14 cellular contexts compared by ENCODE assay signal in genomic region chr12:56297400-56297799, GRCh38. TPM values are rescaled to one million over a fixed set of nuclear protein-coding genes. Genes with fewer than 3 reads are reported as not detected.
DNase-seq lines count a peak whose midpoint lies in the region; ATAC-seq and TF ChIP-seq lines count a peak whose summit lies in the region.
"Had no signal": no experiment of that assay in that cellular context is flagged by ENCODE, and none has a peak within 500 bp of the region (broad histone marks: within the 10 kb centered on the region; RNA-seq: fewer than 3 reads in every experiment).

No MANE protein-coding gene starts in this region.

- DNase-seq in activated T-cell treated with anti-CD3 and anti-CD28 coated beads, Interleukin-2, amount 50 U/mL, for 24 hours, result no peak
- DNase-seq in activated T-cell treated with anti-CD3 and anti-CD28 coated beads for 4 hours, result no peak
- no peak for DNase-seq in NB4 (ENCODE audit: low read depth)
- DNase-seq in adipocyte (ENCODE audit: low read depth), result no peak
- no peak for DNase-seq in progenitor cell of endocrine pancreas (ENCODE audit: low spot score, unreplicated experiment)
- DNase-seq in GDM1 (lab: John Stamatoyannopoulos, UW), result no peak
- no peak for DNase-seq in ureter (ENCODE audit: low spot score)
- DNase-seq: activated gamma-delta T cell, DMS153, NCI-H146, NCI-H510A treated with DMSO at 0.1 percent for 48 hours, spleen had no signal

- no peaks in the 10 kb centered on the region for H3K27me3 ChIP-seq in adipocyte (replicated peaks; ENCODE audit: control insufficient read depth, insufficient read depth, low read length)
- H3K27me3 ChIP-seq: spleen, vagina had no signal

- H3K36me3 Mint-ChIP-seq in activated T-cell treated with anti-CD3 and anti-CD28 coated beads, Interleukin-2, amount 50 U/mL, for 24 hours (ENCODE audit: low read depth), result peaks cover 82% of the 10 kb centered on the region
- peaks cover 5% of the 10 kb centered on the region for H3K36me3 Mint-ChIP-seq in progenitor cell of endocrine pancreas (ENCODE audit: insufficient read depth)

- H3K4me1 Mint-ChIP-seq in activated T-cell treated with anti-CD3 and anti-CD28 coated beads, Interleukin-2, amount 50 U/mL, for 24 hours (ENCODE audit: low read depth), result peaks cover 63% of the 10 kb centered on the region
- peaks cover 20% of the 10 kb centered on the region for H3K4me1 Mint-ChIP-seq in progenitor cell of endocrine pancreas (ENCODE audit: low read depth)

- no peaks in the 10 kb centered on the region for H3K27me3 Mint-ChIP-seq in activated T-cell treated with anti-CD3 and anti-CD28 coated beads, Interleukin-2, amount 50 U/mL, for 24 hours
- no peaks in the 10 kb centered on the region for H3K27me3 Mint-ChIP-seq in progenitor cell of endocrine pancreas

- H3K9me3 Mint-ChIP-seq in activated T-cell treated with anti-CD3 and anti-CD28 coated beads, Interleukin-2, amount 50 U/mL, for 24 hours, result no peaks in the 10 kb centered on the region
- no peaks in the 10 kb centered on the region for H3K9me3 Mint-ChIP-seq in progenitor cell of endocrine pancreas (ENCODE audit: low read depth)

- H3K36me3 ChIP-seq in adipocyte (ENCODE audit: control insufficient read depth, insufficient read depth, low read length, severe bottlenecking), result peaks cover 12% of the 10 kb centered on the region
- H3K36me3 ChIP-seq: vagina had no signal

- peaks cover 53% of the 10 kb centered on the region for H3K4me1 ChIP-seq in adipocyte (ENCODE audit: control insufficient read depth, insufficient read depth, low read length)

- H3K4me3 Mint-ChIP-seq in activated T-cell treated with anti-CD3 and anti-CD28 coated beads, Interleukin-2, amount 50 U/mL, for 24 hours, result peak overlapping the region; percentile 98
- peak overlapping the region; percentile 24 for H3K4me3 Mint-ChIP-seq in progenitor cell of endocrine pancreas (ENCODE audit: low read depth)

- H3K4me3 ChIP-seq in NB4 (ENCODE audit: low read depth, low read length) (peak overlapping the region; percentile 7), adipocyte (ENCODE audit: low read length) (peak overlapping the region; percentile 100)
- H3K4me3 ChIP-seq: vagina had no signal

- H3K9ac ChIP-seq in adipocyte (ENCODE audit: low read length), result peak overlapping the region; percentile 100

- ATAC-seq in GM21737 (IDR thresholded peaks at IDR 0.05; ENCODE audit: unreplicated experiment), result no peak

- H3K27ac Mint-ChIP-seq in activated T-cell treated with anti-CD3 and anti-CD28 coated beads, Interleukin-2, amount 50 U/mL, for 24 hours, result peak overlapping the region; percentile 97
- no peak overlapping the region for H3K27ac Mint-ChIP-seq in progenitor cell of endocrine pancreas

- no peaks in the 10 kb centered on the region for H3K9me3 ChIP-seq in adipocyte (ENCODE audit: control insufficient read depth, low read length)
- H3K9me3 ChIP-seq: spleen, vagina had no signal

- TF ChIP-seq POLR2A in NB4 (IDR thresholded peaks at IDR 0.05; ENCODE audit: extremely low read depth, insufficient read length), result no peak

- no peak for TF ChIP-seq CTCF in NB4 (IDR thresholded peaks at IDR 0.05; ENCODE audit: low read depth, low read length)
- TF ChIP-seq CTCF in progenitor cell of endocrine pancreas (IDR thresholded peaks at IDR 0.05; ENCODE audit: unreplicated experiment), result no peak

RNA-seq across cellular contexts. Expression of gene CS, which starts 2.7 kb away (rescaled TPM):
- total RNA-seq in progenitor cell of endocrine pancreas (209 and 216 TPM in 2 replicates), ureter (196 TPM)

RNA-seq across cellular contexts. Expression of gene CNPY2, which starts 18.4 kb away (rescaled TPM):
- total RNA-seq in progenitor cell of endocrine pancreas (225 and 230 TPM in 2 replicates), ureter (122 TPM)

RNA-seq across cellular contexts. Expression of gene COQ10A, which starts 30.7 kb away (rescaled TPM):
- total RNA-seq in progenitor cell of endocrine pancreas, result 23.6 and 24.6 TPM in 2 replicates
- 7.6 TPM for total RNA-seq in ureter

RNA-seq across cellular contexts. Expression of gene PAN2, which starts 36.4 kb away (rescaled TPM):
- 69.3 and 73.1 TPM in 2 replicates for total RNA-seq in progenitor cell of endocrine pancreas
- 103 TPM for total RNA-seq in ureter

RNA-seq across cellular contexts. Expression of gene ANKRD52, which starts 39.2 kb away (rescaled TPM):
- total RNA-seq in progenitor cell of endocrine pancreas (60.3 and 64.3 TPM in 2 replicates), ureter (43.9 TPM)
